8 cellular contexts compared by ENCODE assay signal in genomic region chr5:151651997-151652645, GRCh38. TPM values are rescaled to one million over a fixed set of nuclear protein-coding genes. Genes with fewer than 3 reads are reported as not detected.
DNase-seq lines count a peak whose midpoint lies in the region; ATAC-seq, FAIRE-seq and TF ChIP-seq lines count a peak whose summit lies in the region.

No MANE protein-coding gene starts in this region.

- H3K27me3 ChIP-seq in GM06990 (replicated peaks; ENCODE audit: control insufficient read depth, insufficient read depth, low read length) (no peaks in the 10 kb centered on the region), pancreas (no peaks in the 10 kb centered on the region)

- DNase-seq in GM06990 (ENCODE audit: extremely low read depth, insufficient read length) = no peak
- DNase-seq in H4 (ENCODE audit: low spot score) = peak; percentile 69
- DNase-seq in SHP77 treated with DMSO at 0.1 percent for 48 hours (lab: John Stamatoyannopoulos, UW) = peak; percentile 11
- DNase-seq in activated T-helper 9 cell treated with anti-CD3 and anti-CD28 coated beads, Interleukin-2, amount 50 U/mL, for 16 hours (ENCODE audit: low read depth) = peak; percentile 28
- DNase-seq in frontal cortex (ENCODE audit: low spot score in 2 of 2) = peak; percentile 36 to 78
- DNase-seq in pancreas = peak; percentile 47 to 80 (median 69)
- DNase-seq in ureter (ENCODE audit: low spot score) = peak; percentile 82

- H3K4me3 ChIP-seq in GM06990 (replicated peaks; ENCODE audit: low read depth, low read length) = no peak overlapping the region
- no peak overlapping the region for H3K4me3 ChIP-seq in pancreas

- TF ChIP-seq CTCF in GM06990 (IDR thresholded peaks at IDR 0.05; ENCODE audit: insufficient read depth, low read length, poor library complexity, severe bottlenecking) (peak; percentile 91), LNCAP (IDR thresholded peaks at IDR 0.05) (peak; percentile 93), pancreas (IDR thresholded peaks at IDR 0.05) (peak; percentile 41 to 78 (median 69))

- ATAC-seq in pancreas = peak; percentile 80 to 100 (median 98)

- intact Hi-C loops in pancreas (cut with DNase I) = no loop called here

- FAIRE-seq in frontal cortex (lab: Jason Lieb, UNC) = no peak
- FAIRE-seq in pancreas (lab: Jason Lieb, UNC) = no peak

- no peaks in the 10 kb centered on the region for H3K9me3 ChIP-seq in pancreas

- H3K36me3 ChIP-seq in GM06990 (ENCODE audit: control insufficient read depth, insufficient read depth, low read length) (no peaks in the 10 kb centered on the region), pancreas (no peaks in the 10 kb centered on the region)

- H3K4me1 ChIP-seq in pancreas = no peaks in the 10 kb centered on the region

- 0 to 1% methylated on average over 6 of the region's 6 CpGs for WGBS in pancreas, 2 donors

- H3K27ac ChIP-seq in pancreas = no peak overlapping the region

RNA-seq across cellular contexts. Expression of gene SPARC, which starts 34.6 kb away (rescaled TPM):
- total RNA-seq in H4 (2014; rRNA removed; shearing (Covaris generic)) = 319 and 472 TPM in 2 replicates
- total RNA-seq in frontal cortex (74.6 TPM), pancreas (100 to 1,000 TPM in 3 of 6 donors, 10 to 100 TPM in 3; 35.5 to 608 (median 86.6) TPM), ureter (483 TPM)
- 10 to 100 TPM; 27.2 to 57.1 TPM for polyA plus RNA-seq in pancreas
